In genomic region chr19:41859213-41859617, GRCh38 we compare ENCODE assay signal across 8 cellular contexts. TPM values are rescaled to one million over a fixed set of nuclear protein-coding genes. Genes with fewer than 3 reads are reported as not detected.
DNase-seq lines count a peak whose midpoint lies in the region; ATAC-seq, FAIRE-seq and TF ChIP-seq lines count a peak whose summit lies in the region.

No MANE protein-coding gene starts in this region.

- H3K9me1 ChIP-seq in K562 (ENCODE audit: control insufficient read depth, insufficient read depth, low read length), result peaks cover 5% of the 10 kb centered on the region

- H3K9me3 ChIP-seq in heart right ventricle (no peaks in the 10 kb centered on the region), K562 (replicated peaks; ENCODE audit: control insufficient read depth, insufficient read depth, low read depth, low read length) (no peaks in the 10 kb centered on the region), mesodermal cell (ENCODE audit: control insufficient read depth, low read length) (no peaks in the 10 kb centered on the region), vagina (no peaks in the 10 kb centered on the region)

- TF ChIP-seq RAD21 in K562 (CRISPR knock-in tag; conservative IDR thresholded peaks at IDR 0.05 in 1 of 2, IDR thresholded peaks at IDR 0.05 in 1 of 2), result peak; percentile 52 to 63

- no peak for ATAC-seq in heart right ventricle
- no peak for ATAC-seq in Right ventricle myocardium superior (ENCODE audit: poor library complexity)
- no peak for ATAC-seq in K562
- ATAC-seq in GM18505 (IDR thresholded peaks at IDR 0.05; ENCODE audit: unreplicated experiment), result no peak
- no peak for ATAC-seq in GM21576 (IDR thresholded peaks at IDR 0.05; ENCODE audit: unreplicated experiment)

- no peak for FAIRE-seq in K562 (lab: Jason Lieb, UNC)

- H3K4me2 ChIP-seq in K562 (ENCODE audit: insufficient read depth, low read length), result peak overlapping the region; percentile 95

- H3K27ac ChIP-seq in heart right ventricle (peak overlapping the region; percentile 23 to 99 (median 94)), K562 (ENCODE audit: extremely low read depth, low read depth, low read length) (peak overlapping the region; percentile 27), mesodermal cell (ENCODE audit: low read depth, low read length, severe bottlenecking) (no peak overlapping the region), vagina (no peak overlapping the region)

- no TSS peak for BruUV-seq in K562 (replicated peaks; lab: Mats Ljungman, UMichigan)

- intact Hi-C loops in heart right ventricle (cut with DNase I) (no loop called here), Right ventricle myocardium superior (cut with DNase I) (no loop called here), K562 (cut with micrococcal nuclease) (no loop called here), vagina (cut with DNase I) (no loop called here)

- TF ChIP-seq CTCF in heart right ventricle (IDR thresholded peaks at IDR 0.05) (no peak), K562 (IDR thresholded peaks at IDR 0.05 in 2 of 3, conservative IDR thresholded peaks at IDR 0.05 in 1 of 3; ENCODE audit: insufficient read depth in 2 of 3, low read depth in 1 of 3, low read length in 3 of 3) (no peak), vagina (IDR thresholded peaks at IDR 0.05) (no peak)

- H3K9ac ChIP-seq in K562 (ENCODE audit: insufficient read depth in 1 of 2, low read depth in 2 of 2, low read length in 2 of 2), result peak overlapping the region; percentile 49 to 100

- H3K79me2 ChIP-seq in K562 (ENCODE audit: control insufficient read depth, insufficient read depth, low read length), result peaks cover 44% of the 10 kb centered on the region

- TF ChIP-seq POLR2A in K562 (conservative IDR thresholded peaks at IDR 0.05) (no peak), vagina (IDR thresholded peaks at IDR 0.05) (no peak), GM18505 (IDR thresholded peaks at IDR 0.05; ENCODE audit: borderline replicate concordance, extremely low read depth, insufficient read depth, insufficient read length) (no peak)

- H3K4me3 ChIP-seq in heart right ventricle, result peak overlapping the region in 8 of 10 donors; percentile 62 to 98 (median 90)
- H3K4me3 ChIP-seq in K562, result peak overlapping the region; percentile 8; the same call in 1 of the 2 replicates
- peak overlapping the region; percentile 96 for H3K4me3 ChIP-seq in mesodermal cell (ENCODE audit: extremely low read depth, insufficient read depth, low read length, poor library complexity, severe bottlenecking)
- H3K4me3 ChIP-seq in vagina, result peak overlapping the region; percentile 94 to 95

- DNase-seq in heart right ventricle (no peak), Right ventricle myocardium superior (no peak), K562 (ENCODE audit: extremely low read depth in 1 of 4, low spot score in 3 of 4) (no peak), vagina (ENCODE audit: extremely low spot score in 2 of 2) (no peak)
- DNase-seq in stimulated activated CD4-positive, alpha-beta T cell treated with anti-CD3 and anti-CD28 coated beads, Interleukin-2, amount 100 ng/mL, for 24 hours, result no peak

- H3K4me1 ChIP-seq in heart right ventricle (peaks cover 7 to 42% (median 28%) of the 10 kb centered on the region in 9 donors), K562 (replicated peaks in 1 of 2; ENCODE audit: control insufficient read depth in 2 of 2, insufficient read depth in 2 of 2, low read length in 2 of 2) (peaks cover 23 to 27% of the 10 kb centered on the region in 2 experiments), mesodermal cell (ENCODE audit: control insufficient read depth, insufficient read depth, low read length, poor library complexity, severe bottlenecking) (peaks cover 29% of the 10 kb centered on the region), vagina (peaks cover 35% of the 10 kb centered on the region)

- H3K27me3 ChIP-seq in heart right ventricle (peaks cover 0 to 8% (median 0%) of the 10 kb centered on the region in 7 donors), K562 (ENCODE audit: control insufficient read depth in 2 of 2, insufficient read depth in 2 of 2, low read length in 2 of 2) (peaks cover 0 to 3% of the 10 kb centered on the region in 2 experiments; a peak in 1 of 5 replicates), vagina (no peaks in the 10 kb centered on the region)

- in situ Hi-C loops in K562 (cut with MboI), result no loop called here

- POLR2A ChIA-PET in K562 (lab: Yijun Ruan, JAX), result interaction anchor here (0.6 to 3.1 kb wide), 17 partner anchors 7 to 176 kb away, joined by 3 to 54 read pairs (median 6); partner anchors contain the start of genes DMRTC2, LYPD4 and RABAC1

- no peak for TF ChIP-seq EP300 in K562 (IDR thresholded peaks at IDR 0.05; ENCODE audit: low read length)

- peaks cover 0 to 35% (median 19%) of the 10 kb centered on the region in 9 donors for H3K36me3 ChIP-seq in heart right ventricle
- peaks cover 38% of the 10 kb centered on the region for H3K36me3 ChIP-seq in K562 (ENCODE audit: control insufficient read depth, insufficient read depth, low read length)
- peaks cover 36% of the 10 kb centered on the region for H3K36me3 ChIP-seq in mesodermal cell (ENCODE audit: control insufficient read depth, insufficient read depth, low read length)
- H3K36me3 ChIP-seq in vagina, result peaks cover 0 to 22% of the 10 kb centered on the region in 2 donors

- peaks cover 24% of the 10 kb centered on the region for H4K20me1 ChIP-seq in K562 (replicated peaks; ENCODE audit: control insufficient read depth, insufficient read depth, low read length)

- 5 to 6% methylated on average over 8 of the region's 8 CpGs for WGBS in heart right ventricle, 2 donors
- 6% methylated on average over 8 of the region's 8 CpGs for WGBS in K562 (ENCODE audit: insufficient coverage, low coverage, missing lambda C conversion rate)
- 10 to 11% methylated on average over 6 to 7 of the region's 8 CpGs for WGBS in mesodermal cell (ENCODE audit: insufficient coverage in 2 of 2), 2 experiments

- CTCF ChIA-PET in K562 (lab: Yijun Ruan, JAX; ENCODE audit: low intra/inter-chr PET ratio), result interaction anchor here (1.1 to 1.7 kb wide), 2 partner anchors 99 to 164 kb away, joined by 3 to 10 read pairs; partner anchors contain the start of gene RABAC1

- peak overlapping the region; percentile 75 for H2AFZ ChIP-seq in K562 (ENCODE audit: low read depth, low read length)

RNA-seq across cellular contexts. Expression of gene RPS19, which starts 0.8 kb away (rescaled TPM):
- total RNA-seq in heart right ventricle (1,000 to 10,000 TPM in 1 of 10 donors, 100 to 1,000 TPM in 9; 446 to 1,030 (median 578) TPM), Right ventricle myocardium superior (586 TPM), K562 (2014; rRNA removed) (2,281 and 2,654 TPM in 2 replicates), K562 (2014; rRNA removed; fragmentation: Illumina TruSeq; extraction: Trizol) (2,194 and 2,528 TPM in 2 replicates), K562 (2015; rRNA removed; fragmentation: Illumina TruSeq; extraction: Trizol) (2,976 and 3,114 TPM in 2 replicates), K562 (2021) (3,020 and 3,167 TPM in 2 replicates), vagina (1,554 TPM)
- polyA plus RNA-seq in heart right ventricle (1,000 to 10,000 TPM; 1,092 to 1,996 TPM), K562 (2011; rRNA removed) (1,964 and 2,381 TPM in 2 replicates), K562 (2014; fragmentation: Illumina TruSeq; extraction: Trizol) (2,057 and 2,080 TPM in 2 replicates), K562 (2014; fragmentation: Nextera tagmentation; extraction: Ambion mirVana) (1,000 to 10,000 TPM; 3,130 to 3,408 TPM), K562 (2014; rRNA removed) (1,986 and 2,747 TPM in 2 replicates)
- total RNA-seq in K562 (2011; cell fraction: chromatin; rRNA removed; ENCODE audit: low replicate concordance), result 206 and 366 TPM in 2 replicates
- 541 and 557 TPM in 2 replicates for total RNA-seq in K562 (2011; cell fraction: nucleolus; rRNA removed)
- total RNA-seq in K562 (2011; cell fraction: nucleoplasm; rRNA removed), result 534 and 889 TPM in 2 replicates
- polyA plus RNA-seq in K562 (2011; cell fraction: cytosol; rRNA removed), result 4,557 and 6,735 TPM in 2 replicates
- 550 and 673 TPM in 2 replicates for polyA plus RNA-seq in K562 (2011; cell fraction: nucleus; rRNA removed)
- polyA plus RNA-seq in K562 (2012), result 3,411 and 3,853 TPM in 2 replicates
- 324 and 393 TPM in 2 replicates for polyA minus RNA-seq in K562 (2011; rRNA and poly(A)+ RNA removed)
- polyA minus RNA-seq in K562 (2011; cell fraction: cytosol; rRNA and poly(A)+ RNA removed), result 1,276 and 1,752 TPM in 2 replicates
- 176 and 348 TPM in 2 replicates for polyA minus RNA-seq in K562 (2011; cell fraction: nucleus; rRNA and poly(A)+ RNA removed)
- 4,713 TPM for polyA plus RNA-seq in mesodermal cell (2013, experiment 1 of 2)
- 4,147 TPM for polyA plus RNA-seq in mesodermal cell (2013, experiment 2 of 2)

RNA-seq across cellular contexts. Expression of gene DMRTC2, which starts 14.4 kb away (rescaled TPM):
- not detected for total RNA-seq in heart right ventricle
- not detected for polyA plus RNA-seq in heart right ventricle
- total RNA-seq in Right ventricle myocardium superior, result not detected
- not detected in 2 replicates for total RNA-seq in K562 (2011; cell fraction: chromatin; rRNA removed; ENCODE audit: low replicate concordance)
- total RNA-seq in K562 (2011; cell fraction: nucleolus; rRNA removed), result not detected in 2 replicates
- not detected in 2 replicates for total RNA-seq in K562 (2011; cell fraction: nucleoplasm; rRNA removed)
- not detected in 2 replicates for total RNA-seq in K562 (2014; rRNA removed)
- not detected in 2 replicates for total RNA-seq in K562 (2014; rRNA removed; fragmentation: Illumina TruSeq; extraction: Trizol)
- not detected in 2 replicates for total RNA-seq in K562 (2015; rRNA removed; fragmentation: Illumina TruSeq; extraction: Trizol)
- total RNA-seq in K562 (2021), result not detected in 2 replicates
- polyA plus RNA-seq in K562 (2011; rRNA removed), result not detected in 2 replicates
- not detected in 2 replicates for polyA plus RNA-seq in K562 (2011; cell fraction: cytosol; rRNA removed)
- polyA plus RNA-seq in K562 (2011; cell fraction: nucleus; rRNA removed), result not detected in 2 replicates
- polyA plus RNA-seq in K562 (2012), result 0.03 TPM in 1 of 2 replicates, not detected in the other
- not detected in 2 replicates for polyA plus RNA-seq in K562 (2014; fragmentation: Illumina TruSeq; extraction: Trizol)
- under 1 TPM in 1 of 2 experiments, not detected in 1; 0.03 TPM for polyA plus RNA-seq in K562 (2014; fragmentation: Nextera tagmentation; extraction: Ambion mirVana)
- 0.04 TPM in 1 of 2 replicates, not detected in the other for polyA plus RNA-seq in K562 (2014; rRNA removed)
- not detected in 2 replicates for polyA minus RNA-seq in K562 (2011; rRNA and poly(A)+ RNA removed)
- not detected in 2 replicates for polyA minus RNA-seq in K562 (2011; cell fraction: cytosol; rRNA and poly(A)+ RNA removed)
- polyA minus RNA-seq in K562 (2011; cell fraction: nucleus; rRNA and poly(A)+ RNA removed), result not detected in 2 replicates
- not detected for polyA plus RNA-seq in mesodermal cell (2013, experiment 1 of 2)
- not detected for polyA plus RNA-seq in mesodermal cell (2013, experiment 2 of 2)
- not detected for total RNA-seq in vagina

RNA-seq across cellular contexts. Expression of gene LYPD4, which starts 14.7 kb away (rescaled TPM):
- total RNA-seq in heart right ventricle, result not detected
- not detected for polyA plus RNA-seq in heart right ventricle
- not detected for total RNA-seq in Right ventricle myocardium superior
- not detected in 2 replicates for total RNA-seq in K562 (2011; cell fraction: chromatin; rRNA removed; ENCODE audit: low replicate concordance)
- total RNA-seq in K562 (2011; cell fraction: nucleolus; rRNA removed), result not detected in 2 replicates
- total RNA-seq in K562 (2011; cell fraction: nucleoplasm; rRNA removed), result not detected in 2 replicates
- total RNA-seq in K562 (2014; rRNA removed), result 0.29 TPM in 1 of 2 replicates, not detected in the other
- not detected in 2 replicates for total RNA-seq in K562 (2014; rRNA removed; fragmentation: Illumina TruSeq; extraction: Trizol)
- not detected in 2 replicates for total RNA-seq in K562 (2015; rRNA removed; fragmentation: Illumina TruSeq; extraction: Trizol)
- total RNA-seq in K562 (2021), result not detected in 2 replicates
- not detected in 2 replicates for polyA plus RNA-seq in K562 (2011; rRNA removed)
- 0.06 TPM in 1 of 2 replicates, not detected in the other for polyA plus RNA-seq in K562 (2011; cell fraction: cytosol; rRNA removed)
- not detected in 2 replicates for polyA plus RNA-seq in K562 (2011; cell fraction: nucleus; rRNA removed)
- 0.04 and 0.78 TPM in 2 replicates for polyA plus RNA-seq in K562 (2012)
- polyA plus RNA-seq in K562 (2014; fragmentation: Illumina TruSeq; extraction: Trizol), result not detected in 2 replicates
- polyA plus RNA-seq in K562 (2014; fragmentation: Nextera tagmentation; extraction: Ambion mirVana), result under 1 TPM in 1 of 2 experiments, not detected in 1; 0.11 TPM
- polyA plus RNA-seq in K562 (2014; rRNA removed), result not detected in 2 replicates
- not detected in 2 replicates for polyA minus RNA-seq in K562 (2011; rRNA and poly(A)+ RNA removed)
- polyA minus RNA-seq in K562 (2011; cell fraction: cytosol; rRNA and poly(A)+ RNA removed), result not detected in 2 replicates
- polyA minus RNA-seq in K562 (2011; cell fraction: nucleus; rRNA and poly(A)+ RNA removed), result not detected in 2 replicates
- not detected for polyA plus RNA-seq in mesodermal cell (2013, experiment 1 of 2)
- not detected for polyA plus RNA-seq in mesodermal cell (2013, experiment 2 of 2)
- total RNA-seq in vagina, result not detected

RNA-seq across cellular contexts. Expression of gene CD79A, which starts 17.9 kb away (rescaled TPM):
- total RNA-seq in heart right ventricle (1 to 10 TPM in 1 of 10 donors, under 1 TPM in 2, not detected in 7; 0.17 to 1.4 (median 0.18) TPM), Right ventricle myocardium superior (not detected), K562 (2014; rRNA removed) (not detected in 2 replicates), K562 (2014; rRNA removed; fragmentation: Illumina TruSeq; extraction: Trizol) (not detected in 2 replicates), K562 (2015; rRNA removed; fragmentation: Illumina TruSeq; extraction: Trizol) (0.11 and 0.19 TPM in 2 replicates), K562 (2021) (0.38 and 0.42 TPM in 2 replicates), vagina (not detected)
- polyA plus RNA-seq in heart right ventricle (under 1 TPM in 1 of 2 donors, not detected in 1; 0.39 TPM), K562 (2011; rRNA removed) (0.10 and 0.37 TPM in 2 replicates), K562 (2014; fragmentation: Illumina TruSeq; extraction: Trizol) (0.22 TPM in 1 of 2 replicates, not detected in the other), K562 (2014; fragmentation: Nextera tagmentation; extraction: Ambion mirVana) (under 1 TPM in 1 of 2 experiments, not detected in 1; 0.04 TPM), K562 (2014; rRNA removed) (0.72 TPM in 1 of 2 replicates, not detected in the other)
- total RNA-seq in K562 (2011; cell fraction: chromatin; rRNA removed; ENCODE audit: low replicate concordance), result 0.23 TPM in 1 of 2 replicates, not detected in the other
- total RNA-seq in K562 (2011; cell fraction: nucleolus; rRNA removed), result 0.33 and 0.53 TPM in 2 replicates
- not detected in 2 replicates for total RNA-seq in K562 (2011; cell fraction: nucleoplasm; rRNA removed)
- 0.42 and 0.46 TPM in 2 replicates for polyA plus RNA-seq in K562 (2011; cell fraction: cytosol; rRNA removed)
- polyA plus RNA-seq in K562 (2011; cell fraction: nucleus; rRNA removed), result 0.17 and 0.28 TPM in 2 replicates
- 0.21 and 0.30 TPM in 2 replicates for polyA plus RNA-seq in K562 (2012)
- polyA minus RNA-seq in K562 (2011; rRNA and poly(A)+ RNA removed), result not detected in 2 replicates
- polyA minus RNA-seq in K562 (2011; cell fraction: cytosol; rRNA and poly(A)+ RNA removed), result not detected in 2 replicates
- not detected in 2 replicates for polyA minus RNA-seq in K562 (2011; cell fraction: nucleus; rRNA and poly(A)+ RNA removed)
- polyA plus RNA-seq in mesodermal cell (2013, experiment 1 of 2), result 0.22 TPM
- polyA plus RNA-seq in mesodermal cell (2013, experiment 2 of 2), result 0.35 TPM

RNA-seq across cellular contexts. Expression of gene ARHGEF1, which starts 23.8 kb away (rescaled TPM):
- total RNA-seq in heart right ventricle, result 10 to 100 TPM; 20.2 to 57.7 (median 25.9) TPM
- polyA plus RNA-seq in heart right ventricle, result 100 to 1,000 TPM in 1 of 2 donors, 10 to 100 TPM in 1; 33.4 to 143 TPM
- 30.1 TPM for total RNA-seq in Right ventricle myocardium superior
- 190 and 355 TPM in 2 replicates for total RNA-seq in K562 (2011; cell fraction: chromatin; rRNA removed; ENCODE audit: low replicate concordance)
- 134 and 150 TPM in 2 replicates for total RNA-seq in K562 (2011; cell fraction: nucleolus; rRNA removed)
- total RNA-seq in K562 (2011; cell fraction: nucleoplasm; rRNA removed), result 174 and 273 TPM in 2 replicates
- total RNA-seq in K562 (2014; rRNA removed), result 56.7 and 79.1 TPM in 2 replicates
- total RNA-seq in K562 (2014; rRNA removed; fragmentation: Illumina TruSeq; extraction: Trizol), result 8.3 and 11.2 TPM in 2 replicates
- total RNA-seq in K562 (2015; rRNA removed; fragmentation: Illumina TruSeq; extraction: Trizol), result 27.1 and 27.5 TPM in 2 replicates
- 126 and 149 TPM in 2 replicates for total RNA-seq in K562 (2021)
- 29.8 and 50.5 TPM in 2 replicates for polyA plus RNA-seq in K562 (2011; rRNA removed)
- polyA plus RNA-seq in K562 (2011; cell fraction: cytosol; rRNA removed), result 56.0 and 95.1 TPM in 2 replicates
- 165 and 197 TPM in 2 replicates for polyA plus RNA-seq in K562 (2011; cell fraction: nucleus; rRNA removed)
- 74.3 and 126 TPM in 2 replicates for polyA plus RNA-seq in K562 (2012)
- 39.8 and 71.1 TPM in 2 replicates for polyA plus RNA-seq in K562 (2014; fragmentation: Illumina TruSeq; extraction: Trizol)
- 1 to 10 TPM; 1.9 to 4.4 TPM for polyA plus RNA-seq in K562 (2014; fragmentation: Nextera tagmentation; extraction: Ambion mirVana)
- polyA plus RNA-seq in K562 (2014; rRNA removed), result 86.0 and 112 TPM in 2 replicates
- polyA minus RNA-seq in K562 (2011; rRNA and poly(A)+ RNA removed), result 15.0 and 21.2 TPM in 2 replicates
- polyA minus RNA-seq in K562 (2011; cell fraction: cytosol; rRNA and poly(A)+ RNA removed), result 48.5 and 52.9 TPM in 2 replicates
- polyA minus RNA-seq in K562 (2011; cell fraction: nucleus; rRNA and poly(A)+ RNA removed), result 38.0 and 42.7 TPM in 2 replicates
- polyA plus RNA-seq in mesodermal cell (2013, experiment 1 of 2), result 74.2 TPM
- 62.0 TPM for polyA plus RNA-seq in mesodermal cell (2013, experiment 2 of 2)
- 114 TPM for total RNA-seq in vagina

Comparison
In these comparisons a context has a peak if more than half of its experiments do, and no peak if none do; other contexts are left out.
1. H3K27ac ChIP-seq: peak in heart right ventricle (10 of 10) and K562 (single experiment); none in mesodermal cell (single experiment) and vagina (single experiment).
2. H3K4me3 ChIP-seq: peak in every context shown above with its lines; median percentile 96 in mesodermal cell; 94 in vagina; 90 in heart right ventricle; 8 in K562.